In the genomic region with DNA sequence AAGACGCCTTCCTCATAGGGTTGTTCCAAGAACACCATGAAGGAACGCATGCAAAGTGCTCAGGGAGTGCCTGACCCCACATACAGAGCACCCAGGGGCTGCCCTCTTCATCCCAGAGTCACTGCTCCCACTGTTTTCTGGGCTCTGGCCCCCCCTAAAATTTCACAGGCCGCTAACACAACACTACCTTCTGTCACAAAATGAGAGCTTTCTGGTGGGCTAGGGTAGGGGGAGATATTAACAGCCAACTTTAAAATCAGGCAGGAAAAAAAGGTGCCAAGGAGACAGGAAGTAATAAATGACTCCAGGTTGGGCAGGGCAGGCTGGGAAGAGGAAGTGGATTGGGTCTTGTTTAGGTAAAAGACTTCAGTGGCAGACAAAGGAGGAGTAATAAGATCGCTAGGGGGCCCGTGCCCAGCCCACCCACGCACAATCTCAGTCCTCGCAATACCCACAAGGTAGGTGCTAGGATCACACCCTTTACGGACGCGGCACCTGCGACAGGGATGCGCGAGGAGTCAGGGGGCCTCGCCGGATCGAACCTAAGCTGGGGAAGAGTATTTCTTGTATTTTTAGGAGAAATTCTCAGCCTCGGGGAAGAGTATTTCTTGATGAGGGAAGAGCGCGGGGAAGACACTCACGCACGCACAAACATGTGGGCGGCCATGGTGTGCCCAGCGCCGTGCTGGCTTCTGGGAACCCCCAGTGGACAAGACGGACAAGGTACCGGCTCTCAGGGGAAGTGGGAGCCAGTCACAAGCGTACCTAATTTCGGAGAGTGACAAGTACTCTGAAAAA, we compare ENCODE assay signal across 8 cellular contexts. TPM values are rescaled to one million over a fixed set of nuclear protein-coding genes. Genes with fewer than 3 reads are reported as not detected.
DNase-seq lines count a peak whose midpoint lies in the region; ATAC-seq and TF ChIP-seq lines count a peak whose summit lies in the region.

No MANE protein-coding gene starts in this region.

- H3K4me1 Mint-ChIP-seq in T-helper 2 cell treated with Interferon-gamma antibody and Interleukin-4, amounts not matched to agents 5 μg/mL and 100 μg/mL, for 36 hours (ENCODE audit: low read depth) = peaks cover 32% of the 10 kb centered on the region

- intact Hi-C loops in posterior vena cava (cut with DNase I) = no loop called here

- no peaks in the 10 kb centered on the region for H3K36me3 ChIP-seq in fibroblast of lung (ENCODE audit: control insufficient read depth, insufficient read depth, low read length)

- TF ChIP-seq CTCF in fibroblast of lung (conservative IDR thresholded peaks at IDR 0.05 in 1 of 2, IDR thresholded peaks at IDR 0.05 in 1 of 2; ENCODE audit: low read depth in 1 of 2, low read length in 2 of 2) = no peak

- H3K79me2 ChIP-seq in fibroblast of lung (ENCODE audit: control insufficient read depth, insufficient read depth, low read length) = peaks cover 8% of the 10 kb centered on the region

- peak overlapping the region; percentile 88 for H3K27ac Mint-ChIP-seq in T-helper 2 cell treated with Interferon-gamma antibody and Interleukin-4, amounts not matched to agents 5 μg/mL and 100 μg/mL, for 36 hours

- peak overlapping the region; percentile 55 for H3K4me2 ChIP-seq in fibroblast of lung (ENCODE audit: extremely low read depth, insufficient read depth, low read length)

- peaks cover 14% of the 10 kb centered on the region for H3K36me3 Mint-ChIP-seq in T-helper 2 cell treated with Interferon-gamma antibody and Interleukin-4, amounts not matched to agents 5 μg/mL and 100 μg/mL, for 36 hours (ENCODE audit: low read depth)

- H3K4me3 ChIP-seq in fibroblast of lung (replicated peaks in 1 of 4; ENCODE audit: control extremely low read depth in 1 of 4, insufficient read depth in 1 of 4, low read depth in 3 of 4, low read length in 4 of 4) = peak overlapping the region; percentile 22 to 61 (median 38)

- H2AFZ ChIP-seq in fibroblast of lung (ENCODE audit: low read length) = peak overlapping the region; percentile 84

- peaks cover 4% of the 10 kb centered on the region for H3K4me1 ChIP-seq in fibroblast of lung (ENCODE audit: control insufficient read depth, extremely low read depth, insufficient read depth, low read length)

- no peaks in the 10 kb centered on the region for H3K27me3 ChIP-seq in fibroblast of lung (ENCODE audit: control insufficient read depth, insufficient read depth, low read length)

- H4K20me1 ChIP-seq in fibroblast of lung (ENCODE audit: control insufficient read depth, extremely low read depth, insufficient read depth, low read length) = no peaks in the 10 kb centered on the region

- peak overlapping the region; percentile 60 for H3K27ac ChIP-seq in fibroblast of lung (ENCODE audit: insufficient read depth, low read length)

- H3K9ac ChIP-seq in fibroblast of lung (ENCODE audit: insufficient read depth, low read length) = peak overlapping the region; percentile 66

- ATAC-seq in HG03432 (IDR thresholded peaks at IDR 0.05; ENCODE audit: unreplicated experiment) (no peak), GM19351 (IDR thresholded peaks at IDR 0.05; ENCODE audit: unreplicated experiment) (no peak)

- H3K27me3 Mint-ChIP-seq in T-helper 2 cell treated with Interferon-gamma antibody and Interleukin-4, amounts not matched to agents 5 μg/mL and 100 μg/mL, for 36 hours (ENCODE audit: low read depth) = no peaks in the 10 kb centered on the region

- DNase-seq in NOMO-1 (lab: John Stamatoyannopoulos, UW; ENCODE audit: unreplicated experiment in 2 of 2) (peak; percentile 27 to 28), NOMO-1 treated with dmso at 0.1 percent for 144 hours (lab: John Stamatoyannopoulos, UW; ENCODE audit: unreplicated experiment) (no peak), fibroblast of lung (ENCODE audit: low read depth in 2 of 2) (no peak), posterior vena cava (ENCODE audit: low spot score) (peak; percentile 83), Kasumi-1 (lab: John Stamatoyannopoulos, UW) (no peak)
- DNase-seq in T-helper 2 cell treated with Interferon-gamma antibody and Interleukin-4, amounts not matched to agents 5 μg/mL and 100 μg/mL, for 36 hours (ENCODE audit: low spot score) = no peak

- H3K9me3 ChIP-seq in fibroblast of lung (ENCODE audit: control insufficient read depth, insufficient read depth, low read depth, low read length) = no peaks in the 10 kb centered on the region

- H3K4me3 Mint-ChIP-seq in T-helper 2 cell treated with Interferon-gamma antibody and Interleukin-4, amounts not matched to agents 5 μg/mL and 100 μg/mL, for 36 hours = peak overlapping the region; percentile 83

- H3K9me3 Mint-ChIP-seq in T-helper 2 cell treated with Interferon-gamma antibody and Interleukin-4, amounts not matched to agents 5 μg/mL and 100 μg/mL, for 36 hours = no peaks in the 10 kb centered on the region

RNA-seq across cellular contexts. Expression of a gene that starts 0.9 kb away (rescaled TPM):
- total RNA-seq in fibroblast of lung (16.5 and 23.4 TPM in 2 replicates), posterior vena cava (10 to 100 TPM; 16.0 to 24.6 TPM)
- polyA plus RNA-seq in fibroblast of lung = 18.0 and 27.0 TPM in 2 replicates
- 12.6 and 15.4 TPM in 2 replicates for polyA plus RNA-seq in fibroblast of lung (2012)
- 5.0 and 13.8 TPM in 2 replicates for polyA minus RNA-seq in fibroblast of lung (ENCODE audit: low replicate concordance)

RNA-seq across cellular contexts. Expression of a gene that starts 24.1 kb away (rescaled TPM):
- not detected in 2 replicates for total RNA-seq in fibroblast of lung
- not detected in 2 replicates for polyA plus RNA-seq in fibroblast of lung
- not detected in 2 replicates for polyA plus RNA-seq in fibroblast of lung (2012)
- not detected in 2 replicates for polyA minus RNA-seq in fibroblast of lung (ENCODE audit: low replicate concordance)
- total RNA-seq in posterior vena cava = not detected

Comparison
In these comparisons a context has a peak if more than half of its experiments do, and no peak if none do; other contexts are left out.
1. DNase-seq: peak in NOMO-1 (2 of 2) and posterior vena cava (single experiment); none in NOMO-1 treated with dmso at 0.1 percent for 144 hours (single experiment), T-helper 2 cell treated with Interferon-gamma antibody and Interleukin-4, amounts not matched to agents 5 μg/mL and 100 μg/mL, for 36 hours (single experiment), fibroblast of lung (0 of 2) and Kasumi-1 (0 of 2).